ENCODE assay signal across 6 cellular contexts in genomic region chr1:180833180-180833579, GRCh38.
DNase-seq lines count a peak whose midpoint lies in the region; ATAC-seq, FAIRE-seq and TF ChIP-seq lines count a peak whose summit lies in the region.
"Not testable (repeated sequence)": the region's sequence is repeated elsewhere in the genome, so short reads cannot be mapped to it uniquely, and the experiment has no call there.

No MANE protein-coding gene starts in this region.

- in situ Hi-C loops in Panc1 (cut with HindIII; ENCODE audit: low pct_unique_long_range_greater_than_20kb, low sequenced_read_pairs); GM12878 (cut with MboI); K562 (cut with MboI); HepG2 (cut with HindIII; ENCODE audit: extremely low pct_ligation_motif_present, low pct_unique_long_range_greater_than_20kb): not testable (repeated sequence)

- H4K20me1 ChIP-seq in GM12878 (ENCODE audit: control insufficient read depth, insufficient read depth); K562 (replicated peaks; ENCODE audit: control insufficient read depth, insufficient read depth, low read length); HepG2 (ENCODE audit: insufficient read depth, low read length): not testable (repeated sequence)

- not testable (repeated sequence) for TF ChIP-seq CTCF in HEK293 (tag by site-specific recombination; IDR thresholded peaks at IDR 0.05); Panc1 (IDR thresholded peaks at IDR 0.05); GM12878 (IDR thresholded peaks at IDR 0.05 in 2 of 3, conservative IDR thresholded peaks at IDR 0.05 in 1 of 3; ENCODE audit: control insufficient read depth in 2 of 3, extremely low read depth in 1 of 3, insufficient read depth in 1 of 3, low read depth in 3 of 3, low read length in 3 of 3); K562 (IDR thresholded peaks at IDR 0.05 in 2 of 3, conservative IDR thresholded peaks at IDR 0.05 in 1 of 3; ENCODE audit: insufficient read depth in 2 of 3, low read depth in 1 of 3, low read length in 3 of 3); endothelial cell (IDR thresholded peaks at IDR 0.05; ENCODE audit: unreplicated experiment); HepG2 (CRISPR knock-in tag; IDR thresholded peaks at IDR 0.05)

- 89% methylated on average over 1 of the region's 1 CpG for WGBS in GM12878 (ENCODE audit: insufficient coverage, insufficient replicate concordance, low lambda C conversion rate, missing lambda C conversion rate)
- 76% methylated on average over 1 of the region's 1 CpG for WGBS in K562 (ENCODE audit: insufficient coverage, low coverage, missing lambda C conversion rate)
- WGBS in HepG2 (ENCODE audit: low lambda C conversion rate): 100% methylated on average over 1 of the region's 1 CpG

- not testable (repeated sequence) for DNase-seq in Panc1 (ENCODE audit: low read depth, low spot score); GM12878 (ENCODE audit: low read depth, low spot score); K562 (ENCODE audit: extremely low read depth in 1 of 4, low spot score in 3 of 4); endothelial cell (ENCODE audit: low spot score); HepG2 (ENCODE audit: low spot score)

- H3K4me2 ChIP-seq in GM12878 (ENCODE audit: control insufficient read depth, insufficient read depth); K562 (ENCODE audit: insufficient read depth, low read length); HepG2 (ENCODE audit: low read depth, low read length): not testable (repeated sequence)

- POLR2A ChIA-PET in HEK293 (lab: Yijun Ruan, JAX); Panc1 (lab: Charles Lee); GM12878 (lab: Charles Lee); K562 (lab: Yijun Ruan, JAX); HepG2 (lab: Yijun Ruan, JAX): not testable (repeated sequence)

- not testable (repeated sequence) for TF ChIP-seq RAD21 in GM12878 (IDR thresholded peaks at IDR 0.05; ENCODE audit: insufficient read depth, low read depth, low read length); K562 (CRISPR knock-in tag; conservative IDR thresholded peaks at IDR 0.05 in 1 of 2, IDR thresholded peaks at IDR 0.05 in 1 of 2); HepG2 (CRISPR knock-in tag; IDR thresholded peaks at IDR 0.05)

- not testable (repeated sequence) for H3K4me1 ChIP-seq in HEK293 (ENCODE audit: control insufficient read depth, insufficient read depth, low read length); Panc1 (ENCODE audit: control insufficient read depth, insufficient read depth, low read length); GM12878 (ENCODE audit: control insufficient read depth, insufficient read depth, low read length); K562 (replicated peaks in 1 of 2; ENCODE audit: control insufficient read depth in 2 of 2, insufficient read depth in 2 of 2, low read length in 2 of 2); HepG2 (ENCODE audit: insufficient read depth, low read length)

- H3K9ac ChIP-seq in GM12878 (ENCODE audit: control insufficient read depth, insufficient read depth, low read length); K562 (ENCODE audit: insufficient read depth in 1 of 2, low read depth in 2 of 2, low read length in 2 of 2); HepG2 (ENCODE audit: insufficient read depth, low read depth, low read length): not testable (repeated sequence)

- not testable (repeated sequence) for H3K27ac ChIP-seq in HEK293 (ENCODE audit: extremely low read depth, low read depth, low read length); Panc1 (ENCODE audit: low read length); GM12878 (ENCODE audit: control insufficient read depth, insufficient read depth); K562 (ENCODE audit: extremely low read depth, low read depth, low read length); HepG2 (ENCODE audit: extremely low read length, insufficient read depth, low read length)

- H3K27me3 Mint-ChIP-seq in endothelial cell (ENCODE audit: unreplicated experiment): not testable (repeated sequence)

- TF ChIP-seq POLR2A in GM12878 (IDR thresholded peaks at IDR 0.05; ENCODE audit: low read depth, low read length); K562 (conservative IDR thresholded peaks at IDR 0.05); HepG2 (IDR thresholded peaks at IDR 0.05; ENCODE audit: insufficient read depth in 1 of 2, low read depth in 2 of 2, low read length in 2 of 2): not testable (repeated sequence)

- H3K79me2 ChIP-seq in GM12878 (ENCODE audit: control insufficient read depth, insufficient read depth, low read length); K562 (ENCODE audit: control insufficient read depth, insufficient read depth, low read length); HepG2 (ENCODE audit: insufficient read depth, low read length): not testable (repeated sequence)

- FAIRE-seq in GM12878 (lab: Jason Lieb, UNC); K562 (lab: Jason Lieb, UNC); HepG2 (lab: Jason Lieb, UNC): not testable (repeated sequence)

- peak overlapping the region; percentile 16 for H3K4me3 Mint-ChIP-seq in endothelial cell (ENCODE audit: unreplicated experiment)

- not testable (repeated sequence) for TF ChIP-seq EP300 in GM12878 (IDR thresholded peaks at IDR 0.05; ENCODE audit: borderline replicate concordance in 1 of 2, control insufficient read depth in 1 of 2, low read depth in 2 of 2, low read length in 2 of 2); K562 (IDR thresholded peaks at IDR 0.05; ENCODE audit: low read length); HepG2 (IDR thresholded peaks at IDR 0.05; ENCODE audit: low read depth in 2 of 2, low read length in 2 of 2); HepG2 (CRISPR knock-in tag; IDR thresholded peaks at IDR 0.05; ENCODE audit: borderline replicate concordance)

- not testable (repeated sequence) for ATAC-seq in Panc1, GM12878, K562, HepG2

- not testable (repeated sequence) for H3K9me3 ChIP-seq in HEK293 (ENCODE audit: control insufficient read depth, insufficient read depth, low read depth, low read length); Panc1 (ENCODE audit: control insufficient read depth, insufficient read depth, low read depth, low read length); GM12878 (replicated peaks; ENCODE audit: control insufficient read depth, insufficient read depth, low read length); K562 (replicated peaks; ENCODE audit: control insufficient read depth, insufficient read depth, low read depth, low read length); HepG2 (ENCODE audit: low read length)

- peaks cover 19% of the 10 kb centered on the region for H3K36me3 Mint-ChIP-seq in endothelial cell (ENCODE audit: low read depth, unreplicated experiment)

- H3K27me3 ChIP-seq in Panc1 (ENCODE audit: control insufficient read depth, insufficient read depth, low read length); GM12878 (replicated peaks in 1 of 2; ENCODE audit: control insufficient read depth in 2 of 2, insufficient read depth in 2 of 2, low read length in 1 of 2); K562 (ENCODE audit: control insufficient read depth in 2 of 2, insufficient read depth in 2 of 2, low read length in 2 of 2); HepG2 (ENCODE audit: control insufficient read depth in 1 of 2, insufficient read depth in 2 of 2, low read length in 2 of 2): not testable (repeated sequence)

- not testable (repeated sequence) for H2AFZ ChIP-seq in GM12878 (ENCODE audit: control insufficient read depth, low read depth, low read length); K562 (ENCODE audit: low read depth, low read length); HepG2 (ENCODE audit: low read length)

- RAD21 ChIA-PET in GM12878 (lab: Charles Lee; ENCODE audit: unreplicated experiment): not testable (repeated sequence)

- not testable (repeated sequence) for H3K9me3 Mint-ChIP-seq in endothelial cell (ENCODE audit: unreplicated experiment)

- SMC1A ChIA-PET in GM12878 (lab: Charles Lee; ENCODE audit: uncharacterized antibody, unreplicated experiment): not testable (repeated sequence)

- H3K27ac Mint-ChIP-seq in endothelial cell (ENCODE audit: unreplicated experiment): not testable (repeated sequence)

- not testable (repeated sequence) for H3K4me1 Mint-ChIP-seq in endothelial cell (ENCODE audit: unreplicated experiment)

- H3K36me3 ChIP-seq in HEK293 (ENCODE audit: control insufficient read depth in 2 of 2, insufficient read depth in 1 of 2, low read length in 2 of 2); Panc1 (ENCODE audit: control insufficient read depth, insufficient read depth, low read length); GM12878 (ENCODE audit: control insufficient read depth in 2 of 2, insufficient read depth in 2 of 2, low read length in 1 of 2); HepG2 (replicated peaks in 1 of 2; ENCODE audit: control insufficient read depth in 1 of 2, insufficient read depth in 2 of 2, low read length in 2 of 2): not testable (repeated sequence)
- H3K36me3 ChIP-seq in K562 (ENCODE audit: control insufficient read depth, insufficient read depth, low read length): peaks cover 28% of the 10 kb centered on the region

- CTCF ChIA-PET in HEK293 (lab: Yijun Ruan, JAX); Panc1 (lab: Charles Lee); GM12878 (lab: Yijun Ruan, JAX); K562 (lab: Yijun Ruan, JAX; ENCODE audit: low intra/inter-chr PET ratio); HepG2 (lab: Yijun Ruan, JAX; ENCODE audit: low intra/inter-chr PET ratio, low total read pairs): not testable (repeated sequence)

- intact Hi-C loops in Panc1 (cut with micrococcal nuclease; ENCODE audit: unreplicated experiment); GM12878 (cut with micrococcal nuclease; ENCODE audit: unreplicated experiment); K562 (cut with micrococcal nuclease); HepG2 (cut with micrococcal nuclease; ENCODE audit: unreplicated experiment): not testable (repeated sequence)

- not testable (repeated sequence) for H3K9me1 ChIP-seq in K562 (ENCODE audit: control insufficient read depth, insufficient read depth, low read length)

- BruUV-seq in Panc1 (replicated peaks; lab: Mats Ljungman, UMichigan) (TSS peak; percentile 45), GM12878 (replicated peaks; lab: Mats Ljungman, UMichigan) (TSS peak; percentile 53), K562 (replicated peaks; lab: Mats Ljungman, UMichigan) (TSS peak; percentile 22), HepG2 (replicated peaks; lab: Mats Ljungman, UMichigan) (TSS peak; percentile 30)

- H3K4me3 ChIP-seq in HEK293 (ENCODE audit: low read depth, low read length); Panc1 (ENCODE audit: low read depth in 2 of 2, low read length in 2 of 2); GM12878; K562; HepG2 (replicated peaks in 1 of 3; ENCODE audit: insufficient read depth in 1 of 3, low read depth in 2 of 3, low read length in 3 of 3): not testable (repeated sequence)
